27 cellular contexts compared by ENCODE assay signal in the genomic region with DNA sequence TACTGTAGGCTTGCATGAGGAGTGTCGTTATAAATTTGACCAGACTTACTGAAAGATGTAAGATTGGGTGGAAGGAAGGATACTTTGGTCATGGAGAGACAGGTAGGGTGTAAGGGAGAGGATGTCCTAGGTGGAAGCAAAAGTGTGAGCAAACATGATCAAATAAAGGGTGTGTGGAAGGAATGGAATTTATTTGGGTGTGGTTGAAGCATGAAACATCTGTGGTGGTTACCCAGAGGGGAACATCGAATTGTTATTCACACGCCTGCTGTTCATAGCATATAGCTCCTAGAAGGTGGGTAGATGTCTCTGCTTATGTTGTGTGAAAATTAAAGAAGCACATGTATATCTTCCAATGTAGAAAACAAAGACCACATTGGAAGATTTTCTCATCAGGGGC.
"Had no signal": no experiment of that assay in that cellular context is flagged by ENCODE, and none has a peak within 500 bp of the region (broad histone marks: within the 10 kb centered on the region; RNA-seq: fewer than 3 reads in every experiment).

No MANE protein-coding gene starts in this region.

- H3K4me1 ChIP-seq: left lung, lower lobe of right lung, neural progenitor cell, right atrium auricular region, right lobe of liver, tibial nerve, upper lobe of left lung, vagina had no signal

- ATAC-seq: left colon; left lung; lower lobe of right lung; natural killer cell; right lobe of liver; stimulated activated memory B cell treated with anti-CD40 and anti-IgM and Interleukin-4, amounts not matched to agents 10 μg/mL and 1 μg/mL and 100 μg/mL, for 72 hours; stimulated activated naive CD8-positive, alpha-beta T cell treated with anti-CD3 and anti-CD28 coated beads, Interleukin-15, amount 100 ng/mL, for 72 hours had no signal

- H3K9me3 ChIP-seq: neutrophil, vagina had no signal

- H3K27me3 ChIP-seq: hepatocyte, neural progenitor cell, neutrophil, right atrium auricular region, right lobe of liver, tibial nerve, upper lobe of left lung, vagina had no signal

- DNase-seq: islet precursor cell; kidney glomerular epithelial cell; left colon; left lung; lower lobe of right lung; mesendoderm; naive B cell; natural killer cell; nephron progenitor cell; occipital lobe; right lobe of liver; stimulated activated CD4-positive, alpha-beta T cell treated with anti-CD3 and anti-CD28 coated beads, Interleukin-1b, Interleukin-23, amount 100 ng/mL, for 48 hours; stimulated activated CD4-positive, alpha-beta T cell treated with anti-CD3 and anti-CD28 coated beads, Interleukin-2, amount 100 ng/mL, for 48 hours; stimulated activated CD4-positive, alpha-beta T cell treated with anti-CD3 and anti-CD28 coated beads, Interleukin-4, amount 100 ng/mL, for 4 hours; stimulated activated CD8-positive, alpha-beta memory T cell treated with anti-CD3 and anti-CD28 coated beads, Interleukin-4, amount 100 ng/mL, for 48 hours; stimulated activated naive CD4-positive, alpha-beta T cell treated with Interleukin-2 at 50 U/mL for 16 hours; stimulated activated naive CD8-positive, alpha-beta T cell treated with anti-CD3 and anti-CD28 coated beads, Interleukin-15, amount 100 ng/mL, for 72 hours; substantia nigra; upper lobe of left lung had no signal

- H3K4me3 ChIP-seq: hepatocyte, left lung, lower lobe of right lung, neural progenitor cell, right atrium auricular region, right lobe of liver, smooth muscle cell, tibial nerve, upper lobe of left lung, vagina had no signal

- H3K27ac ChIP-seq: hepatocyte, left lung, lower lobe of right lung, neural progenitor cell, neutrophil, right atrium auricular region, right lobe of liver, tibial nerve, upper lobe of left lung, vagina had no signal

- H3K36me3 ChIP-seq: left lung, lower lobe of right lung, neutrophil, right atrium auricular region, right lobe of liver, tibial nerve, upper lobe of left lung, vagina had no signal
